17 cellular contexts compared by ENCODE assay signal in the genomic region with DNA sequence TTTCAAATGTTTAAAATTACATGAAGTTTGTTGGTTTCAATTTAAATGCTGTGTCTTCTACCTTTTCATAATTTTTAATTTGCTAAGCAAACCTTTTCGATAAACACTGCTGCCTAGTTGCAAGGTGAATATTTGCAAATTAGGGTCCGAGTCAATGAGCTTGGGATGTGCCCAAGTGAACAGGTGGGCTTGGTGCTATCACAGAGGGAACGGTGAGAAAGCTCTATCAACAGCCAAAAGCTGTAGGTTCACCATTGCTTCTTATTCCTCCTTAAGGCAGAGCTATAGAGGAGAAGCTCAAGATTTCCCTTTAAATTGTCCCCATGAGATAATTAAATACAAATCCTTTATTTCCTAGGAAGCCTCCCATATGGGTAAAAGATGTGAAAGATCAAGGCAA.
DNase-seq lines count a peak whose midpoint lies in the region; ATAC-seq and TF ChIP-seq lines count a peak whose summit lies in the region.
"Had no signal": no experiment of that assay in that cellular context is flagged by ENCODE, and none has a peak within 500 bp of the region (broad histone marks: within the 10 kb centered on the region; RNA-seq: fewer than 3 reads in every experiment).

No MANE protein-coding gene starts in this region.

- TF ChIP-seq CTCF in MM.1S (IDR thresholded peaks at IDR 0.05; ENCODE audit: low read length) = no peak

- H3K9ac ChIP-seq in MM.1S (ENCODE audit: low read length) = no peak overlapping the region
- H3K9ac ChIP-seq: BLaER1, GM23248 had no signal

- no peaks in the 10 kb centered on the region for H4K20me1 ChIP-seq in MM.1S (ENCODE audit: insufficient read depth, low read length)
- H4K20me1 ChIP-seq: BLaER1 had no signal

- DNase-seq in DMS 273 (lab: John Stamatoyannopoulos, UW; ENCODE audit: unreplicated experiment) (peak; percentile 2), DMS 273 treated with DMSO at 0.1 percent for 48 hours (lab: John Stamatoyannopoulos, UW) (no peak), MM.1S (no peak), cerebellum (ENCODE audit: low spot score) (peak; percentile 60)
- DNase-seq: Caco-2; CD4-positive, CD25-positive, alpha-beta regulatory T cell; CD8-positive, alpha-beta T cell; DMS53; DMS79 treated with DMSO at 0.1 percent for 48 hours; GM23248; H7; HCEC 1CT had no signal

- H3F3A ChIP-seq in MM.1S (ENCODE audit: insufficient read depth, low read length) = no peaks in the 10 kb centered on the region

- no peak for ATAC-seq in GM18867 (IDR thresholded peaks at IDR 0.05; ENCODE audit: unreplicated experiment)
- ATAC-seq in HG02798 (IDR thresholded peaks at IDR 0.05; ENCODE audit: poor library complexity, unreplicated experiment) = no peak
- ATAC-seq: CD8-positive, alpha-beta T cell had no signal

- H3K79me2 ChIP-seq in MM.1S (ENCODE audit: low read length) = no peaks in the 10 kb centered on the region

- no peak overlapping the region for H3K4me3 ChIP-seq in MM.1S (ENCODE audit: low read length)
- H3K4me3 ChIP-seq: BLaER1, GM23248 had no signal

- H2AFZ ChIP-seq in MM.1S (ENCODE audit: low read length) = 0 out of 2 replicates have a peak overlapping the region, but pooled peaks have one; percentile 61

- H3K27ac ChIP-seq in MM.1S (ENCODE audit: low read length) = no peak overlapping the region
- H3K27ac ChIP-seq: 22Rv1, BLaER1, C4-2B, GM23248 had no signal

- peaks cover 13% of the 10 kb centered on the region; the same call in 1 of the 2 replicates for H3K4me1 ChIP-seq in MM.1S (ENCODE audit: low read length)
- H3K4me1 ChIP-seq: BLaER1, Caco-2 had no signal

- H3K27me3 ChIP-seq in MM.1S (replicated peaks; ENCODE audit: insufficient read depth, low read length) = no peaks in the 10 kb centered on the region
- H3K27me3 ChIP-seq: BLaER1 had no signal

- no peaks in the 10 kb centered on the region for H3K9me2 ChIP-seq in MM.1S (replicated peaks; ENCODE audit: insufficient read depth, low read length)

- H3K4me2 ChIP-seq in MM.1S (ENCODE audit: low read depth, low read length) = no peak overlapping the region; the same call in 1 of the 2 replicates
- H3K4me2 ChIP-seq: BLaER1 had no signal

- H3K9me3 ChIP-seq in MM.1S (replicated peaks; ENCODE audit: insufficient read depth, low read length) = no peaks in the 10 kb centered on the region

- H3K36me3 ChIP-seq in MM.1S (replicated peaks; ENCODE audit: insufficient read depth, low read length) = no peaks in the 10 kb centered on the region
- H3K36me3 ChIP-seq: BLaER1 had no signal

Comparison
In these comparisons a context has a peak if more than half of its experiments do, and no peak if none do; other contexts are left out.
1. DNase-seq: peak in DMS 273 (single experiment) and cerebellum (single experiment); none in DMS 273 treated with DMSO at 0.1 percent for 48 hours (single experiment) and MM.1S (single experiment).